11 cellular contexts compared by ENCODE assay signal in genomic region chr1:16208270-16208987, GRCh38. TPM values are rescaled to one million over a fixed set of nuclear protein-coding genes. Genes with fewer than 3 reads are reported as not detected.
DNase-seq lines count a peak whose midpoint lies in the region; ATAC-seq, FAIRE-seq and TF ChIP-seq lines count a peak whose summit lies in the region.
"Had no signal": no experiment of that assay in that cellular context is flagged by ENCODE, and none has a peak within 500 bp of the region (broad histone marks: within the 10 kb centered on the region; RNA-seq: fewer than 3 reads in every experiment).

No MANE protein-coding gene starts in this region.

- peak overlapping the region; percentile 90 to 96; a peak in 3 of 4 replicates for H3K9ac ChIP-seq in K562 (ENCODE audit: insufficient read depth in 1 of 2, low read depth in 2 of 2, low read length in 2 of 2)

- no peaks in the 10 kb centered on the region for H3K36me3 ChIP-seq in K562 (ENCODE audit: control insufficient read depth, insufficient read depth, low read length)

- CTCF ChIA-PET in K562 (lab: Yijun Ruan, JAX; ENCODE audit: low intra/inter-chr PET ratio): no interaction called here

- H3K9me3 Mint-ChIP-seq in nephron: no peaks in the 10 kb centered on the region

- no peaks in the 10 kb centered on the region for H4K20me1 ChIP-seq in K562 (replicated peaks; ENCODE audit: control insufficient read depth, insufficient read depth, low read length)

- POLR2A ChIA-PET in K562 (lab: Yijun Ruan, JAX): interaction anchor here (0.7 to 3.7 kb wide), 3 partner anchors 9 to 30 kb away, joined by 3 to 21 read pairs (median 5); no protein-coding TSS in a partner anchor

- H3K9me3 ChIP-seq in K562 (replicated peaks; ENCODE audit: control insufficient read depth, insufficient read depth, low read depth, low read length): no peaks in the 10 kb centered on the region

- peak overlapping the region; percentile 31; the same call in 1 of the 2 replicates for H3K4me2 ChIP-seq in K562 (ENCODE audit: insufficient read depth, low read length)

- peaks cover 14% of the 10 kb centered on the region for H3K4me1 Mint-ChIP-seq in nephron

- H3K27me3 Mint-ChIP-seq in nephron (ENCODE audit: low read depth): peaks cover 10% of the 10 kb centered on the region

- TF ChIP-seq POLR2A in K562 (conservative IDR thresholded peaks at IDR 0.05): no peak

- no peak overlapping the region for H3K4me3 ChIP-seq in K562

- DNase-seq in CMK (ENCODE audit: low read depth): peak; percentile 33
- peak in 46 of 76 experiments; percentile 6 to 64 (median 34) for DNase-seq in HUDEP-2 (lab: John Stamatoyannopoulos, UW; ENCODE audit: unreplicated experiment in 76 of 76)
- peak in 3 of 4 experiments; percentile 71 to 85 (median 77) for DNase-seq in K562 (ENCODE audit: extremely low read depth in 1 of 4, low spot score in 3 of 4)
- DNase-seq in stimulated activated CD4-positive, alpha-beta T cell treated with anti-CD3 and anti-CD28 coated beads, Interleukin-4, amount 100 ng/mL, for 24 hours: no peak
- DNase-seq in stimulated activated CD4-positive, alpha-beta T cell treated with anti-CD3 and anti-CD28 coated beads, Interleukin-2, amount 100 ng/mL, for 48 hours: no peak
- DNase-seq: DMS79, MM.1S, NCI-H774, T-helper 2 cell had no signal

- H2AFZ ChIP-seq in K562 (ENCODE audit: low read depth, low read length): peak overlapping the region; percentile 91

- peaks cover 26 to 54% of the 10 kb centered on the region in 2 experiments for H3K4me1 ChIP-seq in K562 (replicated peaks in 1 of 2; ENCODE audit: control insufficient read depth in 2 of 2, insufficient read depth in 2 of 2, low read length in 2 of 2)

- in situ Hi-C loops in K562 (cut with MboI): no loop called here

- TF ChIP-seq EP300 in K562 (IDR thresholded peaks at IDR 0.05; ENCODE audit: low read length): no peak

- ATAC-seq in K562: no peak
- ATAC-seq in HG02840 (IDR thresholded peaks at IDR 0.05; ENCODE audit: low FRiP score, unreplicated experiment): no peak

- no peak for TF ChIP-seq RAD21 in K562 (CRISPR knock-in tag; conservative IDR thresholded peaks at IDR 0.05 in 1 of 2, IDR thresholded peaks at IDR 0.05 in 1 of 2)

- peak overlapping the region in 2 of 3 experiments; percentile 9 to 11 for H3K4me3 Mint-ChIP-seq in nephron

- no peaks in the 10 kb centered on the region for H3K36me3 Mint-ChIP-seq in nephron (ENCODE audit: low read depth)

- no peaks in the 10 kb centered on the region for H3K27me3 ChIP-seq in K562 (ENCODE audit: control insufficient read depth in 2 of 2, insufficient read depth in 2 of 2, low read length in 2 of 2)

- BruUV-seq in K562 (replicated peaks; lab: Mats Ljungman, UMichigan): no TSS peak

- intact Hi-C loops in K562 (cut with micrococcal nuclease): no loop called here

- FAIRE-seq in K562 (lab: Jason Lieb, UNC): peak; percentile 29

- WGBS in K562 (ENCODE audit: insufficient coverage, low coverage, missing lambda C conversion rate): 48% methylated on average over 13 of the region's 13 CpGs

- H3K27ac Mint-ChIP-seq in nephron: peak overlapping the region in 1 of 3 experiments; percentile 29

- peak overlapping the region; percentile 97; the same call in 1 of the 3 replicates for H3K27ac ChIP-seq in K562 (ENCODE audit: extremely low read depth, low read depth, low read length)

- no peaks in the 10 kb centered on the region for H3K9me1 ChIP-seq in K562 (ENCODE audit: control insufficient read depth, insufficient read depth, low read length)

- TF ChIP-seq CTCF in K562 (IDR thresholded peaks at IDR 0.05 in 2 of 3, conservative IDR thresholded peaks at IDR 0.05 in 1 of 3; ENCODE audit: insufficient read depth in 2 of 3, low read depth in 1 of 3, low read length in 3 of 3) (no peak), nephron (IDR thresholded peaks at IDR 0.05; ENCODE audit: unreplicated experiment in 3 of 3) (no peak)

- peaks cover 8% of the 10 kb centered on the region; the same call in 2 of the 3 replicates for H3K79me2 ChIP-seq in K562 (ENCODE audit: control insufficient read depth, insufficient read depth, low read length)

TF ChIP-seq in K562, 482 proteins besides CTCF, POLR2A, EP300 and RAD21 (continues in another document):
- TF ChIP-seq LEF1 (IDR thresholded peaks at IDR 0.05): no peak
- no peak for TF ChIP-seq NFIC (IDR thresholded peaks at IDR 0.05)
- no peak for TF ChIP-seq SP1 (CRISPR knock-in tag; IDR thresholded peaks at IDR 0.05)
- no peak for TF ChIP-seq TAF15 (IDR thresholded peaks at IDR 0.05; ENCODE audit: low read depth, low read length)
- no peak for TF ChIP-seq POLR2AphosphoS5 (IDR thresholded peaks at IDR 0.05; ENCODE audit: control insufficient read depth, insufficient read depth, low read depth, low read length)
- TF ChIP-seq ZNF174 (CRISPR knock-in tag; IDR thresholded peaks at IDR 0.05): no peak
- 0 out of 2 replicates have a peak, but pooled peaks have one; percentile 31 for TF ChIP-seq TFAP4 (CRISPR knock-in tag; IDR thresholded peaks at IDR 0.05; ENCODE audit: borderline replicate concordance)

RNA-seq across cellular contexts. Expression of gene ARHGEF19, which starts 4.0 kb away (rescaled TPM):
- 15.4 and 51.0 TPM in 2 replicates for total RNA-seq in K562 (2011; cell fraction: chromatin; rRNA removed; ENCODE audit: low replicate concordance)
- total RNA-seq in K562 (2011; cell fraction: nucleolus; rRNA removed): 25.4 and 38.4 TPM in 2 replicates
- 20.2 and 22.1 TPM in 2 replicates for total RNA-seq in K562 (2011; cell fraction: nucleoplasm; rRNA removed)
- total RNA-seq in K562 (2014; rRNA removed): 6.3 and 7.0 TPM in 2 replicates
- total RNA-seq in K562 (2014; rRNA removed; fragmentation: Illumina TruSeq; extraction: Trizol): 2.7 and 4.3 TPM in 2 replicates
- total RNA-seq in K562 (2015; rRNA removed; fragmentation: Illumina TruSeq; extraction: Trizol): 5.2 and 6.0 TPM in 2 replicates
- total RNA-seq in K562 (2021): 11.2 and 15.1 TPM in 2 replicates
- polyA plus RNA-seq in K562 (2011; rRNA removed): 21.0 and 33.1 TPM in 2 replicates
- 31.5 and 39.3 TPM in 2 replicates for polyA plus RNA-seq in K562 (2011; cell fraction: cytosol; rRNA removed)
- 84.8 and 93.8 TPM in 2 replicates for polyA plus RNA-seq in K562 (2011; cell fraction: nucleus; rRNA removed)
- polyA plus RNA-seq in K562 (2012): 14.3 and 15.2 TPM in 2 replicates
- polyA plus RNA-seq in K562 (2014; fragmentation: Illumina TruSeq; extraction: Trizol): 4.4 and 10.8 TPM in 2 replicates
- 1 to 10 TPM in 1 of 2 experiments, under 1 TPM in 1; 0.73 to 1.1 TPM for polyA plus RNA-seq in K562 (2014; fragmentation: Nextera tagmentation; extraction: Ambion mirVana)
- 14.8 and 17.1 TPM in 2 replicates for polyA plus RNA-seq in K562 (2014; rRNA removed)
- polyA minus RNA-seq in K562 (2011; rRNA and poly(A)+ RNA removed): 7.3 and 9.1 TPM in 2 replicates
- 9.3 and 17.2 TPM in 2 replicates for polyA minus RNA-seq in K562 (2011; cell fraction: cytosol; rRNA and poly(A)+ RNA removed)
- polyA minus RNA-seq in K562 (2011; cell fraction: nucleus; rRNA and poly(A)+ RNA removed): 17.2 and 21.5 TPM in 2 replicates

RNA-seq across cellular contexts. Expression of gene CPLANE2, which starts 28.6 kb away (rescaled TPM):
- total RNA-seq in K562 (2011; cell fraction: chromatin; rRNA removed; ENCODE audit: low replicate concordance): 6.0 and 32.3 TPM in 2 replicates
- 25.7 and 37.9 TPM in 2 replicates for total RNA-seq in K562 (2011; cell fraction: nucleolus; rRNA removed)
- 15.3 and 20.1 TPM in 2 replicates for total RNA-seq in K562 (2011; cell fraction: nucleoplasm; rRNA removed)
- total RNA-seq in K562 (2014; rRNA removed) (19.9 and 27.8 TPM in 2 replicates), K562 (2014; rRNA removed; fragmentation: Illumina TruSeq; extraction: Trizol) (3.3 and 3.7 TPM in 2 replicates), K562 (2015; rRNA removed; fragmentation: Illumina TruSeq; extraction: Trizol) (8.0 and 8.3 TPM in 2 replicates), K562 (2021) (17.8 and 20.9 TPM in 2 replicates)
- polyA plus RNA-seq in K562 (2011; rRNA removed) (10.9 and 15.9 TPM in 2 replicates), K562 (2014; fragmentation: Illumina TruSeq; extraction: Trizol) (8.1 and 13.6 TPM in 2 replicates), K562 (2014; fragmentation: Nextera tagmentation; extraction: Ambion mirVana) (under 1 TPM; 0.17 to 0.32 TPM), K562 (2014; rRNA removed) (10.3 and 15.5 TPM in 2 replicates)
- polyA plus RNA-seq in K562 (2011; cell fraction: cytosol; rRNA removed): 14.2 and 28.7 TPM in 2 replicates
- 22.8 and 30.9 TPM in 2 replicates for polyA plus RNA-seq in K562 (2011; cell fraction: nucleus; rRNA removed)
- 16.0 and 21.8 TPM in 2 replicates for polyA plus RNA-seq in K562 (2012)
- 11.8 and 19.8 TPM in 2 replicates for polyA minus RNA-seq in K562 (2011; rRNA and poly(A)+ RNA removed)
- 18.6 and 24.7 TPM in 2 replicates for polyA minus RNA-seq in K562 (2011; cell fraction: cytosol; rRNA and poly(A)+ RNA removed)
- polyA minus RNA-seq in K562 (2011; cell fraction: nucleus; rRNA and poly(A)+ RNA removed): 21.7 and 22.7 TPM in 2 replicates

RNA-seq across cellular contexts. Expression of gene EPHA2, which starts 52.6 kb away (rescaled TPM):
- total RNA-seq in K562 (2011; cell fraction: chromatin; rRNA removed; ENCODE audit: low replicate concordance): 0.55 and 1.5 TPM in 2 replicates
- 0.79 and 1.2 TPM in 2 replicates for total RNA-seq in K562 (2011; cell fraction: nucleolus; rRNA removed)
- total RNA-seq in K562 (2011; cell fraction: nucleoplasm; rRNA removed): 0.15 and 0.23 TPM in 2 replicates
- total RNA-seq in K562 (2014; rRNA removed): not detected in 2 replicates
- 0.04 and 0.06 TPM in 2 replicates for total RNA-seq in K562 (2014; rRNA removed; fragmentation: Illumina TruSeq; extraction: Trizol)
- total RNA-seq in K562 (2015; rRNA removed; fragmentation: Illumina TruSeq; extraction: Trizol): not detected in 2 replicates
- total RNA-seq in K562 (2021): 0.36 and 0.40 TPM in 2 replicates
- 0.16 and 0.17 TPM in 2 replicates for polyA plus RNA-seq in K562 (2011; rRNA removed)
- 0.09 and 0.70 TPM in 2 replicates for polyA plus RNA-seq in K562 (2011; cell fraction: cytosol; rRNA removed)
- polyA plus RNA-seq in K562 (2011; cell fraction: nucleus; rRNA removed): 0.24 and 0.92 TPM in 2 replicates
- polyA plus RNA-seq in K562 (2012): 0.07 and 0.09 TPM in 2 replicates
- polyA plus RNA-seq in K562 (2014; fragmentation: Illumina TruSeq; extraction: Trizol): 0.07 and 0.12 TPM in 2 replicates
- not detected for polyA plus RNA-seq in K562 (2014; fragmentation: Nextera tagmentation; extraction: Ambion mirVana)
- 0.05 TPM in 2 replicates for polyA plus RNA-seq in K562 (2014; rRNA removed)
- 0.15 and 0.28 TPM in 2 replicates for polyA minus RNA-seq in K562 (2011; rRNA and poly(A)+ RNA removed)
- polyA minus RNA-seq in K562 (2011; cell fraction: cytosol; rRNA and poly(A)+ RNA removed): 1.7 and 2.2 TPM in 2 replicates
- polyA minus RNA-seq in K562 (2011; cell fraction: nucleus; rRNA and poly(A)+ RNA removed): 0.33 and 0.81 TPM in 2 replicates

Comparison
In these comparisons a context has a peak if more than half of its experiments do, and no peak if none do; other contexts are left out.
1. DNase-seq: peak in CMK (single experiment), HUDEP-2 (46 of 76) and K562 (3 of 4); none in stimulated activated CD4-positive, alpha-beta T cell treated with anti-CD3 and anti-CD28 coated beads, Interleukin-4, amount 100 ng/mL, for 24 hours (single experiment) and stimulated activated CD4-positive, alpha-beta T cell treated with anti-CD3 and anti-CD28 coated beads, Interleukin-2, amount 100 ng/mL, for 48 hours (0 of 2).